Comparison of ENCODE assay signal across 9 cellular contexts in the genomic region with DNA sequence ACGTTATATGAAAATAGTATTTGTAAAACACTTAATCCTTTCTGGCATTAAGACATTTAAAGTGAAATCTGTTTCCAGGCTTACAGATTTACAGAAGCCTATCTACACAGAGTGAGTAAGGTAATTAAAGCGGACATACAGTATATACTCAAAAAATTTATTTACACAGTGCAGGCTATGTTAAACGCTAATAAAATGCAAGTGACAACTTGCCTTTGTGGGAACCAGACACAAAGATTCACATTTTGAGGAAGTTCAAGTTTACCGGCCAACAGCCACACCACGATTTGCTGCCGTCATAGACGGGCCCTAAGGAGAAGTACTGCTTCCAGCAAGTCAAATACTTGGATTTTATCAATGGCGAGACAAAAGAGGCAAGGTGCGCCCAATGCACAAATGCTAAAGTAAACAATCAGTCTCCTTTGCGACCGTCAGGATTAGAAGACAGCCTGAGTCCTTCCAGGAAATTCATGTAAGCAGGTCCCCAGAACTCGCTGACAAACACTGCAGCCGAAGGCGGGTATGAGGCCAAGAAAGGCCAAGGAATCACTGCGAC. TPM values are rescaled to one million over a fixed set of nuclear protein-coding genes. Genes with fewer than 3 reads are reported as not detected.
DNase-seq lines count a peak whose midpoint lies in the region; ATAC-seq and TF ChIP-seq lines count a peak whose summit lies in the region.
"Had no signal": no experiment of that assay in that cellular context is flagged by ENCODE, and none has a peak within 500 bp of the region (broad histone marks: within the 10 kb centered on the region; RNA-seq: fewer than 3 reads in every experiment).

No MANE protein-coding gene starts in this region.

- H3K27ac ChIP-seq in mammary epithelial cell (ENCODE audit: insufficient read depth, low read depth, low read length) (peak overlapping the region; percentile 80), lower lobe of right lung (peak overlapping the region; percentile 88), uterus (peak overlapping the region; percentile 95 to 98)

- intact Hi-C loops in mammary epithelial cell (cut with micrococcal nuclease), result loop anchor here (5.0 kb wide), 1 partner anchor 219 kb away; no protein-coding TSS in a partner anchor
- intact Hi-C loops in lower lobe of right lung (cut with DNase I), result no loop called here
- intact Hi-C loops in uterus (cut with DNase I; ENCODE audit: low total_unique reads), result no loop called here

- H3K36me3 ChIP-seq in mammary epithelial cell (ENCODE audit: insufficient read depth, low read length) (peaks cover 4% of the 10 kb centered on the region), lower lobe of right lung (no peaks in the 10 kb centered on the region), uterus (no peaks in the 10 kb centered on the region)

- TF ChIP-seq CTCF in mammary epithelial cell (conservative IDR thresholded peaks at IDR 0.05 in 1 of 2, IDR thresholded peaks at IDR 0.05 in 1 of 2; ENCODE audit: extremely low read depth in 1 of 2, insufficient read depth in 1 of 2, low read depth in 1 of 2, low read length in 2 of 2) (peak in 1 of 2 donors; percentile 18), lower lobe of right lung (IDR thresholded peaks at IDR 0.05) (no peak), uterus (IDR thresholded peaks at IDR 0.05) (no peak)

- ATAC-seq in lower lobe of right lung, result peak; percentile 32 to 43
- no peak for ATAC-seq in activated CD8-positive, alpha-beta memory T cell treated with anti-CD3 and anti-CD28 coated beads, Interleukin-2, amount 10 ng/mL, durations not matched to agents 7 days and 5 days
- ATAC-seq in activated T-cell treated with anti-CD3 and anti-CD28 coated beads, Interleukin-2, amount 50 U/mL, for 4 hours, result no peak

- in situ Hi-C loops in mammary epithelial cell (cut with MboI; ENCODE audit: low sequenced_read_pairs in 2 of 2), result no loop called here

- H4K20me1 ChIP-seq in mammary epithelial cell (ENCODE audit: insufficient read depth, low read length), result peaks cover 5% of the 10 kb centered on the region

- H3K27me3 ChIP-seq in mammary epithelial cell (ENCODE audit: insufficient read depth, low read length) (no peaks in the 10 kb centered on the region), lower lobe of right lung (ENCODE audit: low read depth) (no peaks in the 10 kb centered on the region), uterus (no peaks in the 10 kb centered on the region)

- DNase-seq in stimulated activated CD4-positive, alpha-beta T cell treated with anti-CD3 and anti-CD28 coated beads, Interleukin-4, amount 100 ng/mL, for 1 hour, result peak; percentile 3
- DNase-seq in stimulated activated CD4-positive, alpha-beta T cell treated with anti-CD3 and anti-CD28 coated beads, Interleukin-4, amount 100 ng/mL, for 4 hours, result no peak
- DNase-seq in mammary epithelial cell (peak; percentile 76), lower lobe of right lung (peak; percentile 76), uterus (no peak), DMS53 treated with DMSO at 0.1 percent for 48 hours (lab: John Stamatoyannopoulos, UW; ENCODE audit: unreplicated experiment) (no peak)
- DNase-seq in activated CD8-positive, alpha-beta memory T cell treated with anti-CD3 and anti-CD28 coated beads, Interleukin-2, amount 10 ng/mL, durations not matched to agents 7 days and 5 days, result no peak
- DNase-seq in activated T-cell treated with anti-CD3 and anti-CD28 coated beads, Interleukin-2, amount 50 U/mL, for 4 hours, result no peak

- H3K27ac Mint-ChIP-seq in activated CD8-positive, alpha-beta memory T cell treated with anti-CD3 and anti-CD28 coated beads, Interleukin-2, amount 10 ng/mL, durations not matched to agents 7 days and 5 days, result no peak overlapping the region

- no peak overlapping the region for H3K4me3 Mint-ChIP-seq in activated CD8-positive, alpha-beta memory T cell treated with anti-CD3 and anti-CD28 coated beads, Interleukin-2, amount 10 ng/mL, durations not matched to agents 7 days and 5 days
- H3K4me3 Mint-ChIP-seq in activated T-cell treated with anti-CD3 and anti-CD28 coated beads, Interleukin-2, amount 50 U/mL, for 4 hours, result no peak overlapping the region
- H3K4me3 Mint-ChIP-seq: activated naive CD8-positive, alpha-beta T cell had no signal

- H3K4me2 ChIP-seq in mammary epithelial cell (ENCODE audit: insufficient read depth, low read depth, low read length), result peak overlapping the region; percentile 96

- H3K9ac ChIP-seq in mammary epithelial cell (ENCODE audit: insufficient read depth, low read length), result peak overlapping the region; percentile 81

- H3K36me3 Mint-ChIP-seq in activated CD8-positive, alpha-beta memory T cell treated with anti-CD3 and anti-CD28 coated beads, Interleukin-2, amount 10 ng/mL, durations not matched to agents 7 days and 5 days, result peaks cover 20% of the 10 kb centered on the region
- peaks cover 1% of the 10 kb centered on the region for H3K36me3 Mint-ChIP-seq in activated T-cell treated with anti-CD3 and anti-CD28 coated beads, Interleukin-2, amount 50 U/mL, for 4 hours (ENCODE audit: insufficient read depth)

- TF ChIP-seq POLR2A in uterus (IDR thresholded peaks at IDR 0.05), result no peak

- CTCF ChIA-PET in mammary epithelial cell (lab: Charles Lee; ENCODE audit: low non-redundant PET), result no interaction called here
- CTCF ChIA-PET in activated CD8-positive, alpha-beta memory T cell treated with anti-CD3 and anti-CD28 coated beads, Interleukin-2, amount 10 ng/mL, durations not matched to agents 7 days and 5 days (lab: Charles Lee), result interaction anchor here (2.2 kb wide), 1 partner anchor 15 kb away, joined by 12 read pairs; no protein-coding TSS in a partner anchor

- H3K9me3 ChIP-seq in mammary epithelial cell (replicated peaks; ENCODE audit: insufficient read depth, low read length), result no peaks in the 10 kb centered on the region
- H3K9me3 ChIP-seq in lower lobe of right lung, result no peaks in the 10 kb centered on the region
- no peaks in the 10 kb centered on the region for H3K9me3 ChIP-seq in uterus

- H3K9me3 Mint-ChIP-seq in activated CD8-positive, alpha-beta memory T cell treated with anti-CD3 and anti-CD28 coated beads, Interleukin-2, amount 10 ng/mL, durations not matched to agents 7 days and 5 days (ENCODE audit: low read depth), result no peaks in the 10 kb centered on the region
- no peaks in the 10 kb centered on the region for H3K9me3 Mint-ChIP-seq in activated T-cell treated with anti-CD3 and anti-CD28 coated beads, Interleukin-2, amount 50 U/mL, for 4 hours

- dilution Hi-C loops in mammary epithelial cell (cut with HindIII; ENCODE audit: low sequenced_read_pairs), result no loop called here

- no peaks in the 10 kb centered on the region for H3K27me3 Mint-ChIP-seq in activated CD8-positive, alpha-beta memory T cell treated with anti-CD3 and anti-CD28 coated beads, Interleukin-2, amount 10 ng/mL, durations not matched to agents 7 days and 5 days
- H3K27me3 Mint-ChIP-seq in activated T-cell treated with anti-CD3 and anti-CD28 coated beads, Interleukin-2, amount 50 U/mL, for 4 hours (ENCODE audit: low read depth), result no peaks in the 10 kb centered on the region
- H3K27me3 Mint-ChIP-seq: activated naive CD8-positive, alpha-beta T cell had no signal

- peaks cover 90% of the 10 kb centered on the region for H3K79me2 ChIP-seq in mammary epithelial cell (ENCODE audit: insufficient read depth, low read length)

- H3K4me1 ChIP-seq in mammary epithelial cell (ENCODE audit: insufficient read depth, low read length) (peaks cover 21% of the 10 kb centered on the region), lower lobe of right lung (peaks cover 44% of the 10 kb centered on the region), uterus (peaks cover 0 to 6% of the 10 kb centered on the region in 2 donors)

- peak overlapping the region; percentile 90 for H2AFZ ChIP-seq in mammary epithelial cell (ENCODE audit: low read depth, low read length)

- H3K4me1 Mint-ChIP-seq in activated CD8-positive, alpha-beta memory T cell treated with anti-CD3 and anti-CD28 coated beads, Interleukin-2, amount 10 ng/mL, durations not matched to agents 7 days and 5 days, result peaks cover 56% of the 10 kb centered on the region
- H3K4me1 Mint-ChIP-seq in activated T-cell treated with anti-CD3 and anti-CD28 coated beads, Interleukin-2, amount 50 U/mL, for 4 hours (ENCODE audit: low read depth), result peaks cover 40% of the 10 kb centered on the region

- BruUV-seq in mammary epithelial cell (replicated peaks; lab: Mats Ljungman, UMichigan), result no TSS peak

- under 1% methylated on average over 11 of the region's 15 CpGs for WGBS in mammary epithelial cell (ENCODE audit: low coverage, missing lambda C conversion rate)

- H3K4me3 ChIP-seq in mammary epithelial cell (replicated peaks in 1 of 3; ENCODE audit: insufficient read depth in 1 of 3, low read depth in 2 of 3, low read length in 3 of 3) (peak overlapping the region; percentile 81 to 98 (median 90)), lower lobe of right lung (peak overlapping the region; percentile 97), uterus (peak overlapping the region; percentile 68 to 73)

RNA-seq across cellular contexts. Expression of a gene that starts 0.8 kb away (rescaled TPM):
- 100 to 1,000 TPM; 126 to 179 TPM for total RNA-seq in mammary epithelial cell
- 44.4 TPM for polyA plus RNA-seq in mammary epithelial cell
- 40.2 TPM for polyA minus RNA-seq in mammary epithelial cell
- 98.9 TPM for total RNA-seq in lower lobe of right lung
- 100 to 1,000 TPM in 1 of 4 donors, 10 to 100 TPM in 3; 23.1 to 183 (median 67.4) TPM for total RNA-seq in uterus
- 10 to 100 TPM; 58.8 to 87.2 TPM for total RNA-seq in activated CD8-positive, alpha-beta memory T cell treated with anti-CD3 and anti-CD28 coated beads, Interleukin-2, amount 10 ng/mL, durations not matched to agents 7 days and 5 days
- 10 to 100 TPM; 87.2 to 94.5 (median 94.5) TPM for total RNA-seq in activated T-cell treated with anti-CD3 and anti-CD28 coated beads, Interleukin-2, amount 50 U/mL, for 4 hours

RNA-seq across cellular contexts. Expression of a gene that starts 1.3 kb away (rescaled TPM):
- total RNA-seq in mammary epithelial cell (10 to 100 TPM in 1 of 2 donors, 1 to 10 TPM in 1; 2.8 to 28.2 TPM), lower lobe of right lung (1.3 TPM), uterus (10 to 100 TPM in 1 of 4 donors, 1 to 10 TPM in 2, not detected in 1; 1.2 to 11.3 (median 1.3) TPM)
- 31.3 TPM for polyA plus RNA-seq in mammary epithelial cell
- 11.7 TPM for polyA minus RNA-seq in mammary epithelial cell
- total RNA-seq in activated CD8-positive, alpha-beta memory T cell treated with anti-CD3 and anti-CD28 coated beads, Interleukin-2, amount 10 ng/mL, durations not matched to agents 7 days and 5 days, result 10 to 100 TPM; 59.0 to 61.3 TPM
- total RNA-seq in activated T-cell treated with anti-CD3 and anti-CD28 coated beads, Interleukin-2, amount 50 U/mL, for 4 hours, result 10 to 100 TPM; 47.8 to 56.0 (median 50.1) TPM

RNA-seq across cellular contexts. Expression of a gene that starts 60.0 kb away (rescaled TPM):
- total RNA-seq in mammary epithelial cell, result under 1 TPM; 0.17 to 0.40 TPM
- 0.01 TPM for polyA plus RNA-seq in mammary epithelial cell
- not detected for polyA minus RNA-seq in mammary epithelial cell
- total RNA-seq in lower lobe of right lung, result 2.0 TPM
- total RNA-seq in uterus, result 1 to 10 TPM in 1 of 4 donors, under 1 TPM in 2, not detected in 1; 0.51 to 4.8 (median 0.61) TPM
- total RNA-seq in activated CD8-positive, alpha-beta memory T cell treated with anti-CD3 and anti-CD28 coated beads, Interleukin-2, amount 10 ng/mL, durations not matched to agents 7 days and 5 days, result not detected
- total RNA-seq in activated T-cell treated with anti-CD3 and anti-CD28 coated beads, Interleukin-2, amount 50 U/mL, for 4 hours, result under 1 TPM; 0.19 to 0.90 (median 0.23) TPM

Comparison
In these comparisons a context has a peak if more than half of its experiments do, and no peak if none do; other contexts are left out.
1. DNase-seq: peak in stimulated activated CD4-positive, alpha-beta T cell treated with anti-CD3 and anti-CD28 coated beads, Interleukin-4, amount 100 ng/mL, for 1 hour (single experiment), mammary epithelial cell (single experiment) and lower lobe of right lung (single experiment); none in stimulated activated CD4-positive, alpha-beta T cell treated with anti-CD3 and anti-CD28 coated beads, Interleukin-4, amount 100 ng/mL, for 4 hours (0 of 2), uterus (0 of 2), activated CD8-positive, alpha-beta memory T cell treated with anti-CD3 and anti-CD28 coated beads, Interleukin-2, amount 10 ng/mL, durations not matched to agents 7 days and 5 days (single experiment), activated T-cell treated with anti-CD3 and anti-CD28 coated beads, Interleukin-2, amount 50 U/mL, for 4 hours (single experiment) and DMS53 treated with DMSO at 0.1 percent for 48 hours (single experiment).
2. ATAC-seq: peak in lower lobe of right lung (2 of 2); none in activated CD8-positive, alpha-beta memory T cell treated with anti-CD3 and anti-CD28 coated beads, Interleukin-2, amount 10 ng/mL, durations not matched to agents 7 days and 5 days (single experiment) and activated T-cell treated with anti-CD3 and anti-CD28 coated beads, Interleukin-2, amount 50 U/mL, for 4 hours (0 of 2).
3. Peak in every context shown above with its lines, with median percentiles within 50 percentile points of each other: H3K27ac ChIP-seq and H3K4me3 ChIP-seq.